24 cellular contexts compared by ENCODE assay signal in genomic region chr13:42873081-42873480, GRCh38.
DNase-seq lines count a peak whose midpoint lies in the region; ATAC-seq and TF ChIP-seq lines count a peak whose summit lies in the region.
"Had no signal": no experiment of that assay in that cellular context is flagged by ENCODE, and none has a peak within 500 bp of the region (broad histone marks: within the 10 kb centered on the region; RNA-seq: fewer than 3 reads in every experiment).

No MANE protein-coding gene starts in this region.

- H2BK5ac ChIP-seq in IMR-90 (ENCODE audit: low read depth, low read length, poor library complexity, severe bottlenecking), result no peak overlapping the region

- H3K4me3 ChIP-seq in IMR-90 (ENCODE audit: insufficient read depth, low read depth, low read length) (no peak overlapping the region), iPS-18a (ENCODE audit: low read length) (peak overlapping the region; percentile 36)
- H3K4me3 ChIP-seq: Peyer's patch had no signal

- no peak overlapping the region for H4K5ac ChIP-seq in IMR-90 (ENCODE audit: low read depth, low read length)

- no peak for TF ChIP-seq POLR2A in IMR-90 (IDR thresholded peaks at IDR 0.05; ENCODE audit: low read depth, low read length)

- H2BK120ac ChIP-seq in IMR-90 (ENCODE audit: low read depth, low read length), result no peak overlapping the region

- WGBS in IMR-90 (ENCODE audit: extremely low coverage in 2 of 2, insufficient read length in 1 of 2), 2 experiments, result no CpG with 5 or more reads among the region's 8 CpGs

- no peak overlapping the region for H3K23ac ChIP-seq in IMR-90 (ENCODE audit: low read depth, low read length)

- H3K27me3 ChIP-seq in IMR-90 (ENCODE audit: control insufficient read depth, insufficient read depth, low read length), result no peaks in the 10 kb centered on the region
- H3K27me3 ChIP-seq in iPS-18a (ENCODE audit: control insufficient read depth, insufficient read depth, low read length), result no peaks in the 10 kb centered on the region
- H3K27me3 ChIP-seq: Peyer's patch had no signal

- peaks cover 19% of the 10 kb centered on the region for H3K4me1 Mint-ChIP-seq in stimulated activated naive CD8-positive, alpha-beta T cell treated with anti-CD3 and anti-CD28 coated beads, Interleukin-15, Interleukin-2, amounts not matched to agents 100 ng/mL and 50 ng/mL, for 24 hours (ENCODE audit: low read depth)
- H3K4me1 Mint-ChIP-seq in activated T-helper 2 cell treated with anti-CD3 and anti-CD28 coated beads, Interferon-gamma antibody, Interleukin-2, Interleukin-4, amounts not matched to agents 10 μg/mL and 5 μg/mL and 100 μg/mL, durations not matched to agents 14 hours and 24 hours and 36 hours (ENCODE audit: low read depth), result peaks cover 15% of the 10 kb centered on the region
- H3K4me1 Mint-ChIP-seq: CD8-positive, alpha-beta memory T cell had no signal

- H4K20me1 ChIP-seq in IMR-90 (ENCODE audit: insufficient read depth, low read length), result no peaks in the 10 kb centered on the region

- no peak overlapping the region for H3K9ac ChIP-seq in IMR-90 (ENCODE audit: low read depth, low read length)
- H3K9ac ChIP-seq in iPS-18a (ENCODE audit: low read length), result peak overlapping the region; percentile 21

- no TSS peak for BruUV-seq in IMR-90 (replicated peaks; lab: Mats Ljungman, UMichigan)

- H3K36me3 Mint-ChIP-seq in stimulated activated naive CD8-positive, alpha-beta T cell treated with anti-CD3 and anti-CD28 coated beads, Interleukin-15, Interleukin-2, amounts not matched to agents 100 ng/mL and 50 ng/mL, for 24 hours (ENCODE audit: low read depth), result no peaks in the 10 kb centered on the region
- no peaks in the 10 kb centered on the region for H3K36me3 Mint-ChIP-seq in activated T-helper 2 cell treated with anti-CD3 and anti-CD28 coated beads, Interferon-gamma antibody, Interleukin-2, Interleukin-4, amounts not matched to agents 10 μg/mL and 5 μg/mL and 100 μg/mL, durations not matched to agents 14 hours and 24 hours and 36 hours (ENCODE audit: low read depth)
- H3K36me3 Mint-ChIP-seq: CD8-positive, alpha-beta memory T cell; T-cell had no signal

- no peak overlapping the region for H3K4me2 ChIP-seq in IMR-90 (ENCODE audit: low read depth, low read length)

- H4K8ac ChIP-seq in IMR-90 (ENCODE audit: low read depth in 2 of 2, low read length in 2 of 2), result no peak overlapping the region

- TF ChIP-seq RAD21 in IMR-90 (IDR thresholded peaks at IDR 0.05; ENCODE audit: low read length), result no peak

- no peak overlapping the region for H3K56ac ChIP-seq in IMR-90 (ENCODE audit: extremely low read depth, insufficient read depth, low read length)

- H3K4me3 Mint-ChIP-seq in stimulated activated naive CD8-positive, alpha-beta T cell treated with anti-CD3 and anti-CD28 coated beads, Interleukin-15, Interleukin-2, amounts not matched to agents 100 ng/mL and 50 ng/mL, for 24 hours, result no peak overlapping the region
- no peak overlapping the region for H3K4me3 Mint-ChIP-seq in activated T-helper 2 cell treated with anti-CD3 and anti-CD28 coated beads, Interferon-gamma antibody, Interleukin-2, Interleukin-4, amounts not matched to agents 10 μg/mL and 5 μg/mL and 100 μg/mL, durations not matched to agents 14 hours and 24 hours and 36 hours (ENCODE audit: low read depth)
- H3K4me3 Mint-ChIP-seq: CD8-positive, alpha-beta memory T cell; T-cell had no signal

- no peak overlapping the region for H2BK20ac ChIP-seq in IMR-90 (ENCODE audit: low read depth, low read length)

- in situ Hi-C loops in IMR-90 (cut with MboI; ENCODE audit: low sequenced_read_pairs), result no loop called here

- no peaks in the 10 kb centered on the region for H3K79me1 ChIP-seq in IMR-90 (ENCODE audit: low read depth in 1 of 2, low read length in 2 of 2)

- H2AK9ac ChIP-seq in IMR-90 (replicated peaks; ENCODE audit: low read depth, low read length, poor library complexity), result no peak overlapping the region

- CTCF ChIA-PET in IMR-90 (lab: Yijun Ruan, JAX), result no interaction called here

- no peak overlapping the region for H3K4ac ChIP-seq in IMR-90 (ENCODE audit: low read depth, low read length)

- no peaks in the 10 kb centered on the region for H3K9me3 Mint-ChIP-seq in stimulated activated naive CD8-positive, alpha-beta T cell treated with anti-CD3 and anti-CD28 coated beads, Interleukin-15, Interleukin-2, amounts not matched to agents 100 ng/mL and 50 ng/mL, for 24 hours
- no peaks in the 10 kb centered on the region for H3K9me3 Mint-ChIP-seq in activated T-helper 2 cell treated with anti-CD3 and anti-CD28 coated beads, Interferon-gamma antibody, Interleukin-2, Interleukin-4, amounts not matched to agents 10 μg/mL and 5 μg/mL and 100 μg/mL, durations not matched to agents 14 hours and 24 hours and 36 hours
- H3K9me3 Mint-ChIP-seq: CD8-positive, alpha-beta memory T cell; T-cell had no signal

- peak overlapping the region; percentile 36 for H3K27ac Mint-ChIP-seq in stimulated activated naive CD8-positive, alpha-beta T cell treated with anti-CD3 and anti-CD28 coated beads, Interleukin-15, Interleukin-2, amounts not matched to agents 100 ng/mL and 50 ng/mL, for 24 hours
- no peak overlapping the region for H3K27ac Mint-ChIP-seq in activated T-helper 2 cell treated with anti-CD3 and anti-CD28 coated beads, Interferon-gamma antibody, Interleukin-2, Interleukin-4, amounts not matched to agents 10 μg/mL and 5 μg/mL and 100 μg/mL, durations not matched to agents 14 hours and 24 hours and 36 hours
- H3K27ac Mint-ChIP-seq: T-cell had no signal

- ATAC-seq in stimulated activated naive CD8-positive, alpha-beta T cell treated with anti-CD3 and anti-CD28 coated beads, Interleukin-15, Interleukin-2, amounts not matched to agents 100 U/mL and 50 U/mL, for 24 hours, result no peak
- no peak for ATAC-seq in IMR-90 (ENCODE audit: low read depth)
- no peak for ATAC-seq in GM21529 (IDR thresholded peaks at IDR 0.05; ENCODE audit: unreplicated experiment)
- ATAC-seq in HG02970 (IDR thresholded peaks at IDR 0.05; ENCODE audit: low FRiP score, unreplicated experiment), result no peak
- ATAC-seq: SK-N-SH treated with all-trans-retinoic acid at 6 μM for 48 hours, T-cell had no signal

- no peak overlapping the region for H2AFZ ChIP-seq in IMR-90 (replicated peaks; ENCODE audit: low read length, poor library complexity)

- peaks cover 2% of the 10 kb centered on the region for H3K27me3 Mint-ChIP-seq in stimulated activated naive CD8-positive, alpha-beta T cell treated with anti-CD3 and anti-CD28 coated beads, Interleukin-15, Interleukin-2, amounts not matched to agents 100 ng/mL and 50 ng/mL, for 24 hours
- peaks cover 33% of the 10 kb centered on the region for H3K27me3 Mint-ChIP-seq in activated T-helper 2 cell treated with anti-CD3 and anti-CD28 coated beads, Interferon-gamma antibody, Interleukin-2, Interleukin-4, amounts not matched to agents 10 μg/mL and 5 μg/mL and 100 μg/mL, durations not matched to agents 14 hours and 24 hours and 36 hours (ENCODE audit: low read depth)

- H2AK5ac ChIP-seq in IMR-90 (ENCODE audit: low read depth, low read length), result no peak overlapping the region

- intact Hi-C loops in IMR-90 (cut with micrococcal nuclease), result no loop called here
- intact Hi-C loops in activated T-helper 2 cell treated with anti-CD3 and anti-CD28 coated beads, Interferon-gamma antibody, Interleukin-2, Interleukin-4, amounts not matched to agents 10 μg/mL and 5 μg/mL and 100 μg/mL, durations not matched to agents 14 hours and 24 hours and 36 hours (cut with micrococcal nuclease), result no loop called here

- DNase-seq in stimulated activated naive CD8-positive, alpha-beta T cell treated with anti-CD3 and anti-CD28 coated beads, Interleukin-15, Interleukin-2, amounts not matched to agents 100 U/mL and 50 U/mL, for 24 hours, result no peak
- peak; percentile 16 for DNase-seq in IMR-90
- no peak for DNase-seq in NCI-H1417 (lab: John Stamatoyannopoulos, UW)
- DNase-seq in activated T-helper 2 cell treated with anti-CD3 and anti-CD28 coated beads, Interferon-gamma antibody, Interleukin-2, Interleukin-4, amounts not matched to agents 10 μg/mL and 5 μg/mL and 100 μg/mL, durations not matched to agents 14 hours and 24 hours and 36 hours (ENCODE audit: low spot score), result no peak
- DNase-seq: ACHN; CD8-positive, alpha-beta memory T cell; GF-D8; Karpas-422; MV-4-11; NCI-H1105 treated with DMSO at 0.1 percent for 48 hours; NCI-H1694 treated with DMSO at 0.1 percent for 48 hours; NCI-H2081 treated with DMSO at 0.1 percent for 48 hours; NCI-H2171 treated with DMSO at 0.1 percent for 48 hours; NCI-H524 treated with DMSO at 0.1 percent for 48 hours; NCI-H82; Peyer's patch; T-cell had no signal

- no peak overlapping the region for H3K14ac ChIP-seq in IMR-90 (replicated peaks; ENCODE audit: low read depth, low read length)

- POLR2A ChIA-PET in IMR-90 (lab: Charles Lee; ENCODE audit: unreplicated experiment), result no interaction called here

- dilution Hi-C loops in IMR-90 (cut with HindIII; ENCODE audit: low sequenced_read_pairs, unreplicated experiment), result no loop called here

- H3K9me1 ChIP-seq in IMR-90 (ENCODE audit: insufficient read depth, low read length), result no peaks in the 10 kb centered on the region

- no peak overlapping the region for H2BK15ac ChIP-seq in IMR-90 (ENCODE audit: low read depth, low read length)

- no peaks in the 10 kb centered on the region for H3K36me3 ChIP-seq in IMR-90 (ENCODE audit: control insufficient read depth, insufficient read depth, low read length)
- no peaks in the 10 kb centered on the region for H3K36me3 ChIP-seq in iPS-18a (ENCODE audit: control insufficient read depth, low read depth, low read length)
- H3K36me3 ChIP-seq: Peyer's patch had no signal

- H3K9me3 ChIP-seq in IMR-90 (ENCODE audit: control insufficient read depth, insufficient read depth, low read length), result no peaks in the 10 kb centered on the region
- H3K9me3 ChIP-seq in iPS-18a (ENCODE audit: control insufficient read depth, low read depth, low read length), result no peaks in the 10 kb centered on the region
- H3K9me3 ChIP-seq: Peyer's patch had no signal

- no peak for TF ChIP-seq CTCF in IMR-90 (conservative IDR thresholded peaks at IDR 0.05; ENCODE audit: low read depth, low read length)

- H3K18ac ChIP-seq in IMR-90 (ENCODE audit: low read depth, low read length), result no peak overlapping the region

- H4K91ac ChIP-seq in IMR-90 (ENCODE audit: insufficient read depth, low read depth, low read length), result no peak overlapping the region

- H3K27ac ChIP-seq in IMR-90 (ENCODE audit: insufficient read depth, low read length) (no peak overlapping the region), iPS-18a (ENCODE audit: low read length) (peak overlapping the region; percentile 32)
- H3K27ac ChIP-seq: 22Rv1, C4-2B, Peyer's patch had no signal

- no peaks in the 10 kb centered on the region; the same call in 1 of the 2 replicates for H3K4me1 ChIP-seq in IMR-90 (ENCODE audit: control insufficient read depth, insufficient read depth, low read length)
- H3K4me1 ChIP-seq in iPS-18a (ENCODE audit: control insufficient read depth, low read depth, low read length), result peaks cover 46% of the 10 kb centered on the region

TF ChIP-seq in IMR-90, 13 proteins besides CTCF, POLR2A, EP300 and RAD21 (continues in another document):
- TF ChIP-seq BHLHE40 (IDR thresholded peaks at IDR 0.05; ENCODE audit: low read depth, low read length), result no peak
- TF ChIP-seq NFE2L2 (IDR thresholded peaks at IDR 0.05; ENCODE audit: low read depth, low read length), result no peak
